1 cellular context compared by ENCODE assay signal in the genomic region with DNA sequence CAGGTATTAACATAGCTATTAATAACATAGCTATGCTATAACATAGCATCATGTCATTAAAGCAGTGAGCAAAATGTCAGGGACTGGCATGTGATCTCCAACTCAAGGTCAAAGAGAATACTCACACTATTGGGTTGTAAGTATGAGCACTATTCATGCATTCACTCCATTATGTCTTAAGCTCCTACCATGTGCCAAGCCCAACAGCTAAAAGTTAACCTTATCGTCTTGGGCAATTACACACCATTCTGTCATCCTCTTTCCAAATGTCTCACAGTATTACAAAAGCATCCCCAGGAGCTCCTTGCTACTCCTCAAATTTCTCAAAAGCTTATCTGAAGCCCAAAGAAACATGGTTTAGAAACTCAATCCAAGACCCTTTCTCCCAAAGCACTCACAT.
TF ChIP-seq lines count a peak whose summit lies in the region.

No MANE protein-coding gene starts in this region.

TF ChIP-seq in SK-N-SH, 30 proteins besides CTCF, POLR2A, EP300 and RAD21:
- TF ChIP-seq, protein P1, sequence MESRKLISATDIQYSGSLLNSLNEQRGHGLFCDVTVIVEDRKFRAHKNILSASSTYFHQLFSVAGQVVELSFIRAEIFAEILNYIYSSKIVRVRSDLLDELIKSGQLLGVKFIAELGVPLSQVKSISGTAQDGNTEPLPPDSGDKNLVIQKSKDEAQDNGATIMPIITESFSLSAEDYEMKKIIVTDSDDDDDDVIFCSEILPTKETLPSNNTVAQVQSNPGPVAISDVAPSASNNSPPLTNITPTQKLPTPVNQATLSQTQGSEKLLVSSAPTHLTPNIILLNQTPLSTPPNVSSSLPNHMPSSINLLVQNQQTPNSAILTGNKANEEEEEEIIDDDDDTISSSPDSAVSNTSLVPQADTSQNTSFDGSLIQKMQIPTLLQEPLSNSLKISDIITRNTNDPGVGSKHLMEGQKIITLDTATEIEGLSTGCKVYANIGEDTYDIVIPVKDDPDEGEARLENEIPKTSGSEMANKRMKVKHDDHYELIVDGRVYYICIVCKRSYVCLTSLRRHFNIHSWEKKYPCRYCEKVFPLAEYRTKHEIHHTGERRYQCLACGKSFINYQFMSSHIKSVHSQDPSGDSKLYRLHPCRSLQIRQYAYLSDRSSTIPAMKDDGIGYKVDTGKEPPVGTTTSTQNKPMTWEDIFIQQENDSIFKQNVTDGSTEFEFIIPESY (IDR thresholded peaks at IDR 0.05; ENCODE audit: borderline replicate concordance, low read depth), result no peak
- TF ChIP-seq MXI1 (IDR thresholded peaks at IDR 0.05; ENCODE audit: low read depth, low read length), result no peak
- TF ChIP-seq FOXM1 (IDR thresholded peaks at IDR 0.05; ENCODE audit: low read depth), result no peak
- TF ChIP-seq TCF12 (IDR thresholded peaks at IDR 0.05), result no peak
- TF ChIP-seq SIN3A (IDR thresholded peaks at IDR 0.05; ENCODE audit: borderline replicate concordance, low read depth, low read length), result no peak
- no peak for TF ChIP-seq GABPA (IDR thresholded peaks at IDR 0.05; ENCODE audit: low read depth)
- no peak for TF ChIP-seq RXRA (IDR thresholded peaks at IDR 0.05; ENCODE audit: borderline replicate concordance, low read depth)
- TF ChIP-seq CHD2 (IDR thresholded peaks at IDR 0.05; ENCODE audit: low read length, partially characterized antibody), result no peak
